ENCODE assay signal across 8 cellular contexts in genomic region chr5:66822906-66823305, GRCh38.
DNase-seq lines count a peak whose midpoint lies in the region; ATAC-seq, FAIRE-seq and TF ChIP-seq lines count a peak whose summit lies in the region.
"Not testable (repeated sequence)": the region's sequence is repeated elsewhere in the genome, so short reads cannot be mapped to it uniquely, and the experiment has no call there.

No MANE protein-coding gene starts in this region.

- not testable (repeated sequence) for ATAC-seq in natural killer cell treated with Interleukin-12 subunit alpha and Interleukin-12 subunit beta and Interleukin-15 and Interleukin-18, amount 100 ng/mL, for 72 hours

- peak overlapping the region; percentile 83 for H3K27ac Mint-ChIP-seq in T-helper 2 cell treated with Interferon-gamma antibody and Interleukin-4, amounts not matched to agents 5 μg/mL and 100 μg/mL, for 36 hours
- peak overlapping the region; percentile 88 for H3K27ac Mint-ChIP-seq in activated CD4-positive, alpha-beta memory T cell treated with anti-CD3 and anti-CD28 coated beads for 36 hours
- H3K27ac Mint-ChIP-seq in activated T-cell treated with anti-CD3 and anti-CD28 coated beads, Interleukin-2, amount 50 U/mL, for 24 hours: peak overlapping the region; percentile 87
- H3K27ac Mint-ChIP-seq in activated naive CD4-positive, alpha-beta T cell treated with anti-CD3 and anti-CD28 coated beads for 36 hours: peak overlapping the region; percentile 95
- H3K27ac Mint-ChIP-seq in astrocyte (ENCODE audit: unreplicated experiment): peak overlapping the region; percentile 10
- peak overlapping the region; percentile 85 to 94 for H3K27ac Mint-ChIP-seq in natural killer cell treated with Interleukin-12 subunit alpha and Interleukin-12 subunit beta and Interleukin-15 and Interleukin-18, amount 100 ng/mL, for 72 hours
- peak overlapping the region; percentile 72 for H3K27ac Mint-ChIP-seq in stimulated activated naive CD8-positive, alpha-beta T cell treated with anti-CD3 and anti-CD28 coated beads, Interleukin-15, Interleukin-2, amounts not matched to agents 100 ng/mL and 50 ng/mL, for 24 hours

- H3K4me1 Mint-ChIP-seq in T-helper 2 cell treated with Interferon-gamma antibody and Interleukin-4, amounts not matched to agents 5 μg/mL and 100 μg/mL, for 36 hours (ENCODE audit: low read depth): peaks cover 34% of the 10 kb centered on the region
- peaks cover 36% of the 10 kb centered on the region for H3K4me1 Mint-ChIP-seq in activated CD4-positive, alpha-beta memory T cell treated with anti-CD3 and anti-CD28 coated beads for 36 hours (ENCODE audit: low read depth)
- H3K4me1 Mint-ChIP-seq in activated T-cell treated with anti-CD3 and anti-CD28 coated beads, Interleukin-2, amount 50 U/mL, for 24 hours (ENCODE audit: low read depth): peaks cover 39% of the 10 kb centered on the region
- peaks cover 29% of the 10 kb centered on the region for H3K4me1 Mint-ChIP-seq in activated naive CD4-positive, alpha-beta T cell treated with anti-CD3 and anti-CD28 coated beads for 36 hours (ENCODE audit: low read depth)
- H3K4me1 Mint-ChIP-seq in astrocyte (ENCODE audit: low read depth, unreplicated experiment): not testable (repeated sequence)
- H3K4me1 Mint-ChIP-seq in natural killer cell treated with Interleukin-12 subunit alpha and Interleukin-12 subunit beta and Interleukin-15 and Interleukin-18, amount 100 ng/mL, for 72 hours (ENCODE audit: low read depth in 2 of 2): peaks cover 14 to 46% of the 10 kb centered on the region in 2 donors
- H3K4me1 Mint-ChIP-seq in stimulated activated naive CD8-positive, alpha-beta T cell treated with anti-CD3 and anti-CD28 coated beads, Interleukin-15, Interleukin-2, amounts not matched to agents 100 ng/mL and 50 ng/mL, for 24 hours (ENCODE audit: low read depth): peaks cover 34% of the 10 kb centered on the region

- peak overlapping the region; percentile 64 for H3K27ac ChIP-seq in KOPT-K1 (ENCODE audit: low read depth, low read length, poor library complexity, severe bottlenecking)
- not testable (repeated sequence) for H3K27ac ChIP-seq in astrocyte (ENCODE audit: low read depth, low read length)

- not testable (repeated sequence) for H4K20me1 ChIP-seq in astrocyte (ENCODE audit: insufficient read depth, low read length)

- H3K9me3 ChIP-seq in KOPT-K1 (ENCODE audit: insufficient read depth, low read length, poor library complexity, severe bottlenecking); astrocyte (ENCODE audit: insufficient read depth, low read depth, low read length): not testable (repeated sequence)

- not testable (repeated sequence) for H3K79me2 ChIP-seq in astrocyte (ENCODE audit: insufficient read depth, low read length)

- TF ChIP-seq CTCF in astrocyte (IDR thresholded peaks at IDR 0.05; ENCODE audit: insufficient read depth, low read depth, low read length): not testable (repeated sequence)

- H3K4me3 Mint-ChIP-seq in T-helper 2 cell treated with Interferon-gamma antibody and Interleukin-4, amounts not matched to agents 5 μg/mL and 100 μg/mL, for 36 hours: peak overlapping the region; percentile 11
- H3K4me3 Mint-ChIP-seq in activated CD4-positive, alpha-beta memory T cell treated with anti-CD3 and anti-CD28 coated beads for 36 hours; activated T-cell treated with anti-CD3 and anti-CD28 coated beads, Interleukin-2, amount 50 U/mL, for 24 hours; activated naive CD4-positive, alpha-beta T cell treated with anti-CD3 and anti-CD28 coated beads for 36 hours; astrocyte (ENCODE audit: unreplicated experiment); stimulated activated naive CD8-positive, alpha-beta T cell treated with anti-CD3 and anti-CD28 coated beads, Interleukin-15, Interleukin-2, amounts not matched to agents 100 ng/mL and 50 ng/mL, for 24 hours: not testable (repeated sequence)
- H3K4me3 Mint-ChIP-seq in natural killer cell treated with Interleukin-12 subunit alpha and Interleukin-12 subunit beta and Interleukin-15 and Interleukin-18, amount 100 ng/mL, for 72 hours: peak overlapping the region; percentile 43

- not testable (repeated sequence) for H3K9me3 Mint-ChIP-seq in T-helper 2 cell treated with Interferon-gamma antibody and Interleukin-4, amounts not matched to agents 5 μg/mL and 100 μg/mL, for 36 hours; activated CD4-positive, alpha-beta memory T cell treated with anti-CD3 and anti-CD28 coated beads for 36 hours; activated T-cell treated with anti-CD3 and anti-CD28 coated beads, Interleukin-2, amount 50 U/mL, for 24 hours; activated naive CD4-positive, alpha-beta T cell treated with anti-CD3 and anti-CD28 coated beads for 36 hours; astrocyte (ENCODE audit: unreplicated experiment); natural killer cell treated with Interleukin-12 subunit alpha and Interleukin-12 subunit beta and Interleukin-15 and Interleukin-18, amount 100 ng/mL, for 72 hours; stimulated activated naive CD8-positive, alpha-beta T cell treated with anti-CD3 and anti-CD28 coated beads, Interleukin-15, Interleukin-2, amounts not matched to agents 100 ng/mL and 50 ng/mL, for 24 hours

- H3K36me3 Mint-ChIP-seq in T-helper 2 cell treated with Interferon-gamma antibody and Interleukin-4, amounts not matched to agents 5 μg/mL and 100 μg/mL, for 36 hours (ENCODE audit: low read depth); activated CD4-positive, alpha-beta memory T cell treated with anti-CD3 and anti-CD28 coated beads for 36 hours; activated T-cell treated with anti-CD3 and anti-CD28 coated beads, Interleukin-2, amount 50 U/mL, for 24 hours (ENCODE audit: low read depth); activated naive CD4-positive, alpha-beta T cell treated with anti-CD3 and anti-CD28 coated beads for 36 hours (ENCODE audit: low read depth); astrocyte (ENCODE audit: low read depth, unreplicated experiment); natural killer cell treated with Interleukin-12 subunit alpha and Interleukin-12 subunit beta and Interleukin-15 and Interleukin-18, amount 100 ng/mL, for 72 hours; stimulated activated naive CD8-positive, alpha-beta T cell treated with anti-CD3 and anti-CD28 coated beads, Interleukin-15, Interleukin-2, amounts not matched to agents 100 ng/mL and 50 ng/mL, for 24 hours (ENCODE audit: low read depth): not testable (repeated sequence)

- intact Hi-C loops in activated CD4-positive, alpha-beta memory T cell treated with anti-CD3 and anti-CD28 coated beads for 36 hours (cut with micrococcal nuclease): loop anchor here (1.0 kb wide), 1 partner anchor 17 kb away; no protein-coding TSS in a partner anchor
- intact Hi-C loops in activated naive CD4-positive, alpha-beta T cell treated with anti-CD3 and anti-CD28 coated beads for 36 hours (cut with micrococcal nuclease): loop anchor here (1.0 to 10.0 kb wide), 6 partner anchors 17 to 1609 kb away; partner anchors contain the start of genes NLN, SGTB, SHLD3 and TRAPPC13

- H3K27me3 Mint-ChIP-seq in T-helper 2 cell treated with Interferon-gamma antibody and Interleukin-4, amounts not matched to agents 5 μg/mL and 100 μg/mL, for 36 hours (ENCODE audit: low read depth); activated CD4-positive, alpha-beta memory T cell treated with anti-CD3 and anti-CD28 coated beads for 36 hours; activated naive CD4-positive, alpha-beta T cell treated with anti-CD3 and anti-CD28 coated beads for 36 hours (ENCODE audit: low read depth); astrocyte (ENCODE audit: low read depth, unreplicated experiment): not testable (repeated sequence)
- peaks cover 19% of the 10 kb centered on the region for H3K27me3 Mint-ChIP-seq in activated T-cell treated with anti-CD3 and anti-CD28 coated beads, Interleukin-2, amount 50 U/mL, for 24 hours
- H3K27me3 Mint-ChIP-seq in natural killer cell treated with Interleukin-12 subunit alpha and Interleukin-12 subunit beta and Interleukin-15 and Interleukin-18, amount 100 ng/mL, for 72 hours: peaks cover 16 to 23% of the 10 kb centered on the region in 2 donors
- peaks cover 17% of the 10 kb centered on the region for H3K27me3 Mint-ChIP-seq in stimulated activated naive CD8-positive, alpha-beta T cell treated with anti-CD3 and anti-CD28 coated beads, Interleukin-15, Interleukin-2, amounts not matched to agents 100 ng/mL and 50 ng/mL, for 24 hours

- H3K27me3 ChIP-seq in astrocyte (ENCODE audit: insufficient read depth, low read length): not testable (repeated sequence)

- not testable (repeated sequence) for H3K4me2 ChIP-seq in astrocyte (ENCODE audit: low read length)

- not testable (repeated sequence) for FAIRE-seq in astrocyte (lab: Jason Lieb, UNC)

- POLR2A ChIA-PET in activated CD4-positive, alpha-beta memory T cell treated with anti-CD3 and anti-CD28 coated beads for 36 hours (lab: Charles Lee): interaction anchor here (1.7 kb wide), 1 partner anchor 17 kb away, joined by 5 read pairs; no protein-coding TSS in a partner anchor

- DNase-seq in T-helper 2 cell treated with Interferon-gamma antibody and Interleukin-4, amounts not matched to agents 5 μg/mL and 100 μg/mL, for 36 hours (ENCODE audit: low spot score); activated CD4-positive, alpha-beta memory T cell treated with anti-CD3 and anti-CD28 coated beads for 36 hours; activated T-cell treated with anti-CD3 and anti-CD28 coated beads, Interleukin-2, amount 50 U/mL, for 24 hours; astrocyte (ENCODE audit: low read depth); natural killer cell treated with Interleukin-12 subunit alpha and Interleukin-12 subunit beta and Interleukin-15 and Interleukin-18, amount 100 ng/mL, for 72 hours (ENCODE audit: low spot score): not testable (repeated sequence)
- peak; percentile 14 for DNase-seq in activated naive CD4-positive, alpha-beta T cell treated with anti-CD3 and anti-CD28 coated beads for 36 hours

- not testable (repeated sequence) for H3K4me1 ChIP-seq in astrocyte (ENCODE audit: insufficient read depth, low read length)

- H3K4me3 ChIP-seq in astrocyte (ENCODE audit: insufficient read depth, low read depth, low read length): not testable (repeated sequence)

- not testable (repeated sequence) for H3K9ac ChIP-seq in astrocyte (ENCODE audit: low read length)

- H3K36me3 ChIP-seq in KOPT-K1 (ENCODE audit: insufficient read depth, low read length); astrocyte (ENCODE audit: insufficient read depth, low read length): not testable (repeated sequence)

- CTCF ChIA-PET in activated CD4-positive, alpha-beta memory T cell treated with anti-CD3 and anti-CD28 coated beads for 36 hours (lab: Charles Lee): interaction anchor here (2.0 kb wide), 1 partner anchor 42 kb away, joined by 13 read pairs; no protein-coding TSS in a partner anchor
- CTCF ChIA-PET in activated naive CD4-positive, alpha-beta T cell treated with anti-CD3 and anti-CD28 coated beads for 36 hours (lab: Charles Lee): interaction anchor here (1.4 kb wide), 1 partner anchor 516 kb away, joined by 7 read pairs; no protein-coding TSS in a partner anchor

- H2AFZ ChIP-seq in astrocyte (ENCODE audit: low read depth, low read length): not testable (repeated sequence)

Comparison
In these comparisons a context has a peak if more than half of its experiments do, and no peak if none do; other contexts are left out.
1. H3K27ac Mint-ChIP-seq: peak in every context shown above with its lines; median percentile 95 in activated naive CD4-positive, alpha-beta T cell treated with anti-CD3 and anti-CD28 coated beads for 36 hours; 90 in natural killer cell treated with Interleukin-12 subunit alpha and Interleukin-12 subunit beta and Interleukin-15 and Interleukin-18, amount 100 ng/mL, for 72 hours; 88 in activated CD4-positive, alpha-beta memory T cell treated with anti-CD3 and anti-CD28 coated beads for 36 hours; 87 in activated T-cell treated with anti-CD3 and anti-CD28 coated beads, Interleukin-2, amount 50 U/mL, for 24 hours; 83 in T-helper 2 cell treated with Interferon-gamma antibody and Interleukin-4, amounts not matched to agents 5 μg/mL and 100 μg/mL, for 36 hours; 72 in stimulated activated naive CD8-positive, alpha-beta T cell treated with anti-CD3 and anti-CD28 coated beads, Interleukin-15, Interleukin-2, amounts not matched to agents 100 ng/mL and 50 ng/mL, for 24 hours; 10 in astrocyte.